8 cellular contexts compared by ENCODE assay signal in genomic region chr2:18559531-18559930, GRCh38. TPM values are rescaled to one million over a fixed set of nuclear protein-coding genes. Genes with fewer than 3 reads are reported as not detected.
DNase-seq lines count a peak whose midpoint lies in the region; ATAC-seq and TF ChIP-seq lines count a peak whose summit lies in the region.

No MANE protein-coding gene starts in this region.

- H3K4me3 ChIP-seq in RWPE2 (ENCODE audit: severe bottlenecking), result peak overlapping the region; percentile 74
- peak overlapping the region; percentile 88 to 98 for H3K4me3 ChIP-seq in esophagus (ENCODE audit: low read depth in 1 of 2, low read length in 2 of 2)
- H3K4me3 ChIP-seq in parathyroid adenoma (ENCODE audit: low read depth, low read length), result peak overlapping the region; percentile 78

- no peak overlapping the region for H3K9ac ChIP-seq in parathyroid adenoma

- H3K9me3 ChIP-seq in RWPE2 (ENCODE audit: severe bottlenecking) (peaks cover 5% of the 10 kb centered on the region), esophagus (ENCODE audit: control insufficient read depth in 2 of 2, insufficient read depth in 1 of 2, low read depth in 1 of 2, low read length in 1 of 2) (no peaks in the 10 kb centered on the region), parathyroid adenoma (ENCODE audit: control insufficient read depth, low read length) (no peaks in the 10 kb centered on the region)

- WGBS in esophagus, 2 donors, result 2% methylated on average over 8 of the region's 8 CpGs

- peaks cover 4% of the 10 kb centered on the region for H3K79me2 ChIP-seq in parathyroid adenoma

- H3K27ac ChIP-seq in RWPE2 (ENCODE audit: poor library complexity, severe bottlenecking) (peak overlapping the region; percentile 80), esophagus (ENCODE audit: low read depth in 2 of 2, low read length in 1 of 2) (peak overlapping the region; percentile 95 to 96), parathyroid adenoma (peak overlapping the region; percentile 94)

- ATAC-seq in RWPE2 (ENCODE audit: low read depth) (no peak), HG03469 (IDR thresholded peaks at IDR 0.05; ENCODE audit: unreplicated experiment) (no peak), HG02759 (IDR thresholded peaks at IDR 0.05; ENCODE audit: unreplicated experiment) (no peak)

- peaks cover 14% of the 10 kb centered on the region for H3K4me1 ChIP-seq in RWPE2 (ENCODE audit: insufficient read depth, poor library complexity, severe bottlenecking)
- H3K4me1 ChIP-seq in esophagus (ENCODE audit: control insufficient read depth in 2 of 2, insufficient read depth in 2 of 2, low read length in 1 of 2), result no peaks in the 10 kb centered on the region
- peaks cover 13% of the 10 kb centered on the region for H3K4me1 ChIP-seq in parathyroid adenoma

- H2AFZ ChIP-seq in parathyroid adenoma, result peak overlapping the region; percentile 92

- peak overlapping the region; percentile 94 for H3K4me2 ChIP-seq in parathyroid adenoma (ENCODE audit: low read length)

- TF ChIP-seq CTCF in RWPE2 (IDR thresholded peaks at IDR 0.05; ENCODE audit: poor library complexity, severe bottlenecking), result no peak
- no peak for TF ChIP-seq CTCF in parathyroid adenoma (IDR thresholded peaks at IDR 0.05)

- peaks cover 39% of the 10 kb centered on the region for H3K36me3 ChIP-seq in RWPE2 (ENCODE audit: low read depth)
- H3K36me3 ChIP-seq in esophagus (ENCODE audit: control insufficient read depth in 2 of 2, insufficient read depth in 2 of 2, low read length in 1 of 2), result peaks cover 4% of the 10 kb centered on the region in 2 donors
- H3K36me3 ChIP-seq in parathyroid adenoma (ENCODE audit: control insufficient read depth, insufficient read depth, low read length), result no peaks in the 10 kb centered on the region

- DNase-seq in NCI-H82 (lab: John Stamatoyannopoulos, UW) (peak; percentile 40), NCI-H82 treated with DMSO at 0.1 percent for 48 hours (lab: John Stamatoyannopoulos, UW; ENCODE audit: unreplicated experiment) (no peak), RWPE2 (ENCODE audit: low spot score) (no peak), NCI-H774 (lab: John Stamatoyannopoulos, UW) (no peak)

- H3K27me3 ChIP-seq in RWPE2 (ENCODE audit: insufficient read depth, poor library complexity, severe bottlenecking), result no peaks in the 10 kb centered on the region
- H3K27me3 ChIP-seq in esophagus (ENCODE audit: control insufficient read depth in 1 of 2, insufficient read depth in 2 of 2, low read length in 2 of 2), result no peaks in the 10 kb centered on the region
- H3K27me3 ChIP-seq in parathyroid adenoma (ENCODE audit: control insufficient read depth, insufficient read depth, low read length), result no peaks in the 10 kb centered on the region

RNA-seq across cellular contexts. Expression of gene RDH14, which starts 0.9 kb away (rescaled TPM):
- 10 to 100 TPM; 11.8 to 14.3 TPM for polyA plus RNA-seq in esophagus

RNA-seq across cellular contexts. Expression of gene NT5C1B, which starts 29.8 kb away (rescaled TPM):
- not detected for polyA plus RNA-seq in esophagus
